1 cellular context compared by ENCODE assay signal in the genomic region with DNA sequence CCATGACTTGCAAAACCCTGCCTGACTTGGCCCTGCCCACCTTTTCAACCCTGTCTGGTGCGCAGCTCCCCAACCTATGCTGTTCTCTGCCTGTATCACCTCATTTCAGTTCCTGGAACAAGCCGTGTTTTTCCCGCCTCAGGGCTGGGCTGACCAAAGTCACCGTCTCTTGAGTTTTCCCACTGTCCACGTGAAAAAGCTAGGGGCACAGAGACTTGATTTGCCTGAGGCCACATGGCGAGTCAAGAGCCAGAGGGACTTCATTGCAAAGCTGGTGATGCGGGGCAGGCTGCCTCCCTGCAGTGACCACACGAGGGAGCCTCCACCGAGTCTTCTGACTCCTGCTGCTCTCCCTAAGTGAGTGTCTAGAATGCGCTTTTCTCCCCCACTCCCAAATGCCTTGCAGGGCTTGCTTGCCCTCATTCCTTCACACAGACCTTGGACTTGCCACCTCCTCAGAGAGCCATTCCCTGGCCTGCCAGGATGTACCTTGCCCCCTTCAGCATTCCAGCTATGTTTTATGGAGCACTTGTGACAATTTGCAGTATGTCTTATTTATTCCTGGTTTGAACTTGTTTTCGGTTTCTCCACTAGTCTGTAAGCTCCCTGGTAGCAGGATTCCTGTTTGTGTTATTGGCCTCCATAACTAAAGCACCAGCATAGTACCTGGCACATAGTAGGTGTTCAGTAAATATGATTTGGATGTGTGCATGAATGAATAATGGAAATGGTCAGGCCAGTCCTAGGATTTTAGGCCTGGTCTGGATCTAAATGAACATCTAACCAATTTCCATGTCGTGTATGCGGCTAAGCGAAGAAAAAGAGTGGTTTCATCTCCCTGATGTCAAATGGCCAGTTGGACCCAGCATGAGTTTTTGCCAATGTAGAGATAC.
TF ChIP-seq lines count a peak whose summit lies in the region.

No MANE protein-coding gene starts in this region.

TF ChIP-seq in HepG2, 621 proteins besides CTCF, POLR2A, EP300 and RAD21 (continued from another document and continues in another):
- TF ChIP-seq, protein P1, sequence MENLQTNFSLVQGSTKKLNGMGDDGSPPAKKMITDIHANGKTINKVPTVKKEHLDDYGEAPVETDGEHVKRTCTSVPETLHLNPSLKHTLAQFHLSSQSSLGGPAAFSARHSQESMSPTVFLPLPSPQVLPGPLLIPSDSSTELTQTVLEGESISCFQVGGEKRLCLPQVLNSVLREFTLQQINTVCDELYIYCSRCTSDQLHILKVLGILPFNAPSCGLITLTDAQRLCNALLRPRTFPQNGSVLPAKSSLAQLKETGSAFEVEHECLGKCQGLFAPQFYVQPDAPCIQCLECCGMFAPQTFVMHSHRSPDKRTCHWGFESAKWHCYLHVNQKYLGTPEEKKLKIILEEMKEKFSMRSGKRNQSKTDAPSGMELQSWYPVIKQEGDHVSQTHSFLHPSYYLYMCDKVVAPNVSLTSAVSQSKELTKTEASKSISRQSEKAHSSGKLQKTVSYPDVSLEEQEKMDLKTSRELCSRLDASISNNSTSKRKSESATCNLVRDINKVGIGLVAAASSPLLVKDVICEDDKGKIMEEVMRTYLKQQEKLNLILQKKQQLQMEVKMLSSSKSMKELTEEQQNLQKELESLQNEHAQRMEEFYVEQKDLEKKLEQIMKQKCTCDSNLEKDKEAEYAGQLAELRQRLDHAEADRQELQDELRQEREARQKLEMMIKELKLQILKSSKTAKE (CRISPR knock-in tag; IDR thresholded peaks at IDR 0.05; ENCODE audit: borderline replicate concordance), result no peak
- TF ChIP-seq, protein P2, sequence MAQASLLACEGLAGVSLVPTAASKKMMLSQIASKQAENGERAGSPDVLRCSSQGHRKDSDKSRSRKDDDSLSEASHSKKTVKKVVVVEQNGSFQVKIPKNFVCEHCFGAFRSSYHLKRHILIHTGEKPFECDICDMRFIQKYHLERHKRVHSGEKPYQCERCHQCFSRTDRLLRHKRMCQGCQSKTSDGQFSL (CRISPR knock-in tag; IDR thresholded peaks at IDR 0.05), result peak; percentile 70; the same call in 1 of the 2 replicates
- TF ChIP-seq RORA (CRISPR knock-in tag; IDR thresholded peaks at IDR 0.05) (no peak), NONO (IDR thresholded peaks at IDR 0.05) (no peak), NONO (CRISPR knock-in tag; conservative IDR thresholded peaks at IDR 0.05) (no peak), DR1 (CRISPR knock-in tag; IDR thresholded peaks at IDR 0.05) (no peak), SKI (IDR thresholded peaks at IDR 0.05; ENCODE audit: partially characterized antibody) (peak; percentile 10), ZNF382 (CRISPR knock-in tag; IDR thresholded peaks at IDR 0.05; ENCODE audit: borderline replicate concordance) (no peak), IKZF4 (CRISPR knock-in tag; IDR thresholded peaks at IDR 0.05; ENCODE audit: borderline replicate concordance, low read depth, not compliant biosample characterization) (peak; percentile 65), KMT2B (CRISPR knock-in tag; IDR thresholded peaks at IDR 0.05) (no peak), ZNF879 (CRISPR knock-in tag; IDR thresholded peaks at IDR 0.05) (0 out of 2 replicates have a peak, but pooled peaks have one; percentile 40), RFX3 (CRISPR knock-in tag; IDR thresholded peaks at IDR 0.05) (no peak), NFYB (CRISPR knock-in tag; IDR thresholded peaks at IDR 0.05) (no peak), KLF12 (CRISPR knock-in tag; IDR thresholded peaks at IDR 0.05; ENCODE audit: borderline replicate concordance) (no peak), GATAD1 (CRISPR knock-in tag; IDR thresholded peaks at IDR 0.05) (peak; percentile 54; the same call in 1 of the 2 replicates), ETV6 (CRISPR knock-in tag; conservative IDR thresholded peaks at IDR 0.05) (no peak), TCF7 (IDR thresholded peaks at IDR 0.05; ENCODE audit: low read depth) (no peak; the same call in 1 of the 2 replicates), NFKB2 (CRISPR knock-in tag; IDR thresholded peaks at IDR 0.05; ENCODE audit: borderline replicate concordance) (peak; percentile 49; the same call in 1 of the 2 replicates), FOXA1 (IDR thresholded peaks at IDR 0.05) (no peak), FOXA1 (CRISPR knock-in tag; IDR thresholded peaks at IDR 0.05) (no peak), ZNF343 (CRISPR knock-in tag; IDR thresholded peaks at IDR 0.05) (0 out of 2 replicates have a peak, but pooled peaks have one; percentile 56), KDM5B (CRISPR knock-in tag; IDR thresholded peaks at IDR 0.05; ENCODE audit: borderline replicate concordance) (peak; percentile 74; the same call in 1 of the 2 replicates), CENPT (CRISPR knock-in tag; IDR thresholded peaks at IDR 0.05; ENCODE audit: low read depth) (no peak), ZFAT (CRISPR knock-in tag; conservative IDR thresholded peaks at IDR 0.05) (no peak), ZNF180 (CRISPR knock-in tag; IDR thresholded peaks at IDR 0.05; ENCODE audit: borderline replicate concordance, low read depth) (no peak), ZSCAN29 (CRISPR knock-in tag; conservative IDR thresholded peaks at IDR 0.05) (peak; percentile 88), ZNF337 (CRISPR knock-in tag; IDR thresholded peaks at IDR 0.05; ENCODE audit: borderline replicate concordance, low read depth) (peak; percentile 42; the same call in 1 of the 2 replicates)
- TF ChIP-seq, protein P3, sequence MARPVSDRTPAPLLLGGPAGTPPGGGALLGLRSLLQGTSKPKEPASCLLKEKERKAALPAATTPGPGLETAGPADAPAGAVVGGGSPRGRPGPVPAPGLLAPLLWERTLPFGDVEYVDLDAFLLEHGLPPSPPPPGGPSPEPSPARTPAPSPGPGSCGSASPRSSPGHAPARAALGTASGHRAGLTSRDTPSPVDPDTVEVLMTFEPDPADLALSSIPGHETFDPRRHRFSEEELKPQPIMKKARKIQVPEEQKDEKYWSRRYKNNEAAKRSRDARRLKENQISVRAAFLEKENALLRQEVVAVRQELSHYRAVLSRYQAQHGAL (CRISPR knock-in tag; IDR thresholded peaks at IDR 0.05; ENCODE audit: not compliant biosample characterization), result no peak
- TF ChIP-seq, protein P4, sequence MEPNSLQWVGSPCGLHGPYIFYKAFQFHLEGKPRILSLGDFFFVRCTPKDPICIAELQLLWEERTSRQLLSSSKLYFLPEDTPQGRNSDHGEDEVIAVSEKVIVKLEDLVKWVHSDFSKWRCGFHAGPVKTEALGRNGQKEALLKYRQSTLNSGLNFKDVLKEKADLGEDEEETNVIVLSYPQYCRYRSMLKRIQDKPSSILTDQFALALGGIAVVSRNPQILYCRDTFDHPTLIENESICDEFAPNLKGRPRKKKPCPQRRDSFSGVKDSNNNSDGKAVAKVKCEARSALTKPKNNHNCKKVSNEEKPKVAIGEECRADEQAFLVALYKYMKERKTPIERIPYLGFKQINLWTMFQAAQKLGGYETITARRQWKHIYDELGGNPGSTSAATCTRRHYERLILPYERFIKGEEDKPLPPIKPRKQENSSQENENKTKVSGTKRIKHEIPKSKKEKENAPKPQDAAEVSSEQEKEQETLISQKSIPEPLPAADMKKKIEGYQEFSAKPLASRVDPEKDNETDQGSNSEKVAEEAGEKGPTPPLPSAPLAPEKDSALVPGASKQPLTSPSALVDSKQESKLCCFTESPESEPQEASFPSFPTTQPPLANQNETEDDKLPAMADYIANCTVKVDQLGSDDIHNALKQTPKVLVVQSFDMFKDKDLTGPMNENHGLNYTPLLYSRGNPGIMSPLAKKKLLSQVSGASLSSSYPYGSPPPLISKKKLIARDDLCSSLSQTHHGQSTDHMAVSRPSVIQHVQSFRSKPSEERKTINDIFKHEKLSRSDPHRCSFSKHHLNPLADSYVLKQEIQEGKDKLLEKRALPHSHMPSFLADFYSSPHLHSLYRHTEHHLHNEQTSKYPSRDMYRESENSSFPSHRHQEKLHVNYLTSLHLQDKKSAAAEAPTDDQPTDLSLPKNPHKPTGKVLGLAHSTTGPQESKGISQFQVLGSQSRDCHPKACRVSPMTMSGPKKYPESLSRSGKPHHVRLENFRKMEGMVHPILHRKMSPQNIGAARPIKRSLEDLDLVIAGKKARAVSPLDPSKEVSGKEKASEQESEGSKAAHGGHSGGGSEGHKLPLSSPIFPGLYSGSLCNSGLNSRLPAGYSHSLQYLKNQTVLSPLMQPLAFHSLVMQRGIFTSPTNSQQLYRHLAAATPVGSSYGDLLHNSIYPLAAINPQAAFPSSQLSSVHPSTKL (CRISPR knock-in tag; IDR thresholded peaks at IDR 0.05), result peak; percentile 72
- TF ChIP-seq, protein P5, sequence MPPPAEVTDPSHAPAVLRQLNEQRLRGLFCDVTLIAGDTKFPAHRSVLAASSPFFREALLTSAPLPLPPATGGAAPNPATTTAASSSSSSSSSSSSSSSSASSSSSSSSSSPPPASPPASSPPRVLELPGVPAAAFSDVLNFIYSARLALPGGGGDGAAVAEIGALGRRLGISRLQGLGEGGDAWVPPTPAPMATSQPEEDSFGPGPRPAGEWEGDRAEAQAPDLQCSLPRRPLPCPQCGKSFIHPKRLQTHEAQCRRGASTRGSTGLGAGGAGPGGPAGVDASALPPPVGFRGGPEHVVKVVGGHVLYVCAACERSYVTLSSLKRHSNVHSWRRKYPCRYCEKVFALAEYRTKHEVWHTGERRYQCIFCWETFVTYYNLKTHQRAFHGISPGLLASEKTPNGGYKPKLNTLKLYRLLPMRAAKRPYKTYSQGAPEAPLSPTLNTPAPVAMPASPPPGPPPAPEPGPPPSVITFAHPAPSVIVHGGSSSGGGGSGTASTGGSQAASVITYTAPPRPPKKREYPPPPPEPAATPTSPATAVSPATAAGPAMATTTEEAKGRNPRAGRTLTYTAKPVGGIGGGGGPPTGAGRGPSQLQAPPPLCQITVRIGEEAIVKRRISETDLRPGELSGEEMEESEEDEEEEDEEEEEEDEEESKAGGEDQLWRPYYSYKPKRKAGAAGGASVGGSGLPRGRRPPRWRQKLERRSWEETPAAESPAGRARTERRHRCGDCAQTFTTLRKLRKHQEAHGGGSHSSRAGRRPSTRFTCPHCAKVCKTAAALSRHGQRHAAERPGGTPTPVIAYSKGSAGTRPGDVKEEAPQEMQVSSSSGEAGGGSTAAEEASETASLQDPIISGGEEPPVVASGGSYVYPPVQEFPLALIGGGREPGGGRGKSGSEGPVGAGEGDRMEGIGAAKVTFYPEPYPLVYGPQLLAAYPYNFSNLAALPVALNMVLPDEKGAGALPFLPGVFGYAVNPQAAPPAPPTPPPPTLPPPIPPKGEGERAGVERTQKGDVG (CRISPR knock-in tag; IDR thresholded peaks at IDR 0.05; ENCODE audit: borderline replicate concordance), result peak; percentile 89; the same call in 1 of the 2 replicates
- TF ChIP-seq, protein P6, sequence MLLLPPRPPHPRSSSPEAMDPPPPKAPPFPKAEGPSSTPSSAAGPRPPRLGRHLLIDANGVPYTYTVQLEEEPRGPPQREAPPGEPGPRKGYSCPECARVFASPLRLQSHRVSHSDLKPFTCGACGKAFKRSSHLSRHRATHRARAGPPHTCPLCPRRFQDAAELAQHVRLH (CRISPR knock-in tag; IDR thresholded peaks at IDR 0.05; ENCODE audit: borderline replicate concordance, low read depth), result peak; percentile 63; the same call in 1 of the 2 replicates
- TF ChIP-seq, protein P7, sequence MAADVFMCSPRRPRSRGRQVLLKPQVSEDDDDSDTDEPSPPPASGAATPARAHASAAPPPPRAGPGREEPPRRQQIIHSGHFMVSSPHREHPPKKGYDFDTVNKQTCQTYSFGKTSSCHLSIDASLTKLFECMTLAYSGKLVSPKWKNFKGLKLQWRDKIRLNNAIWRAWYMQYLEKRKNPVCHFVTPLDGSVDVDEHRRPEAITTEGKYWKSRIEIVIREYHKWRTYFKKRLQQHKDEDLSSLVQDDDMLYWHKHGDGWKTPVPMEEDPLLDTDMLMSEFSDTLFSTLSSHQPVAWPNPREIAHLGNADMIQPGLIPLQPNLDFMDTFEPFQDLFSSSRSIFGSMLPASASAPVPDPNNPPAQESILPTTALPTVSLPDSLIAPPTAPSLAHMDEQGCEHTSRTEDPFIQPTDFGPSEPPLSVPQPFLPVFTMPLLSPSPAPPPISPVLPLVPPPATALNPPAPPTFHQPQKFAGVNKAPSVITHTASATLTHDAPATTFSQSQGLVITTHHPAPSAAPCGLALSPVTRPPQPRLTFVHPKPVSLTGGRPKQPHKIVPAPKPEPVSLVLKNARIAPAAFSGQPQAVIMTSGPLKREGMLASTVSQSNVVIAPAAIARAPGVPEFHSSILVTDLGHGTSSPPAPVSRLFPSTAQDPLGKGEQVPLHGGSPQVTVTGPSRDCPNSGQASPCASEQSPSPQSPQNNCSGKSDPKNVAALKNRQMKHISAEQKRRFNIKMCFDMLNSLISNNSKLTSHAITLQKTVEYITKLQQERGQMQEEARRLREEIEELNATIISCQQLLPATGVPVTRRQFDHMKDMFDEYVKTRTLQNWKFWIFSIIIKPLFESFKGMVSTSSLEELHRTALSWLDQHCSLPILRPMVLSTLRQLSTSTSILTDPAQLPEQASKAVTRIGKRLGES (CRISPR knock-in tag; IDR thresholded peaks at IDR 0.05; ENCODE audit: borderline replicate concordance), result no peak
- TF ChIP-seq, protein P8, sequence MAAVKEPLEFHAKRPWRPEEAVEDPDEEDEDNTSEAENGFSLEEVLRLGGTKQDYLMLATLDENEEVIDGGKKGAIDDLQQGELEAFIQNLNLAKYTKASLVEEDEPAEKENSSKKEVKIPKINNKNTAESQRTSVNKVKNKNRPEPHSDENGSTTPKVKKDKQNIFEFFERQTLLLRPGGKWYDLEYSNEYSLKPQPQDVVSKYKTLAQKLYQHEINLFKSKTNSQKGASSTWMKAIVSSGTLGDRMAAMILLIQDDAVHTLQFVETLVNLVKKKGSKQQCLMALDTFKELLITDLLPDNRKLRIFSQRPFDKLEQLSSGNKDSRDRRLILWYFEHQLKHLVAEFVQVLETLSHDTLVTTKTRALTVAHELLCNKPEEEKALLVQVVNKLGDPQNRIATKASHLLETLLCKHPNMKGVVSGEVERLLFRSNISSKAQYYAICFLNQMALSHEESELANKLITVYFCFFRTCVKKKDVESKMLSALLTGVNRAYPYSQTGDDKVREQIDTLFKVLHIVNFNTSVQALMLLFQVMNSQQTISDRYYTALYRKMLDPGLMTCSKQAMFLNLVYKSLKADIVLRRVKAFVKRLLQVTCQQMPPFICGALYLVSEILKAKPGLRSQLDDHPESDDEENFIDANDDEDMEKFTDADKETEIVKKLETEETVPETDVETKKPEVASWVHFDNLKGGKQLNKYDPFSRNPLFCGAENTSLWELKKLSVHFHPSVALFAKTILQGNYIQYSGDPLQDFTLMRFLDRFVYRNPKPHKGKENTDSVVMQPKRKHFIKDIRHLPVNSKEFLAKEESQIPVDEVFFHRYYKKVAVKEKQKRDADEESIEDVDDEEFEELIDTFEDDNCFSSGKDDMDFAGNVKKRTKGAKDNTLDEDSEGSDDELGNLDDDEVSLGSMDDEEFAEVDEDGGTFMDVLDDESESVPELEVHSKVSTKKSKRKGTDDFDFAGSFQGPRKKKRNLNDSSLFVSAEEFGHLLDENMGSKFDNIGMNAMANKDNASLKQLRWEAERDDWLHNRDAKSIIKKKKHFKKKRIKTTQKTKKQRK (IDR thresholded peaks at IDR 0.05; ENCODE audit: low read length), result no peak
- TF ChIP-seq, protein P9, sequence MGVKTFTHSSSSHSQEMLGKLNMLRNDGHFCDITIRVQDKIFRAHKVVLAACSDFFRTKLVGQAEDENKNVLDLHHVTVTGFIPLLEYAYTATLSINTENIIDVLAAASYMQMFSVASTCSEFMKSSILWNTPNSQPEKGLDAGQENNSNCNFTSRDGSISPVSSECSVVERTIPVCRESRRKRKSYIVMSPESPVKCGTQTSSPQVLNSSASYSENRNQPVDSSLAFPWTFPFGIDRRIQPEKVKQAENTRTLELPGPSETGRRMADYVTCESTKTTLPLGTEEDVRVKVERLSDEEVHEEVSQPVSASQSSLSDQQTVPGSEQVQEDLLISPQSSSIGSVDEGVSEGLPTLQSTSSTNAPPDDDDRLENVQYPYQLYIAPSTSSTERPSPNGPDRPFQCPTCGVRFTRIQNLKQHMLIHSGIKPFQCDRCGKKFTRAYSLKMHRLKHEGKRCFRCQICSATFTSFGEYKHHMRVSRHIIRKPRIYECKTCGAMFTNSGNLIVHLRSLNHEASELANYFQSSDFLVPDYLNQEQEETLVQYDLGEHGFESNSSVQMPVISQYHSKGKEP (CRISPR knock-in tag; IDR thresholded peaks at IDR 0.05), result 0 out of 2 replicates have a peak, but pooled peaks have one; percentile 23
